20 cellular contexts compared by ENCODE assay signal in genomic region chr10:11414314-11415038, GRCh38.
"Had no signal": no experiment of that assay in that cellular context is flagged by ENCODE, and none has a peak within 500 bp of the region (broad histone marks: within the 10 kb centered on the region; RNA-seq: fewer than 3 reads in every experiment).

No MANE protein-coding gene starts in this region.

- H3K9me3 ChIP-seq: mucosa of descending colon, prostate gland, thyroid gland, upper lobe of right lung had no signal

- ATAC-seq: activated CD4-positive, CD25-positive, alpha-beta regulatory T cell treated with anti-CD3 and anti-CD28 coated beads, Interleukin-2, amount 50 U/mL, for 24 hours; activated CD8-positive, alpha-beta T cell treated with anti-CD3 and anti-CD28 coated beads, Interleukin-2, amount 10 ng/mL, durations not matched to agents 7 days and 5 days; activated T-cell treated with anti-CD3 and anti-CD28 coated beads, Interleukin-2, amount 50 U/mL, for 4 hours; esophagus mucosa; mucosa of descending colon; stimulated activated naive CD8-positive, alpha-beta T cell treated with anti-CD3 and anti-CD28 coated beads, Interleukin-15, Interleukin-2, amounts not matched to agents 100 U/mL and 50 U/mL, for 24 hours; upper lobe of right lung had no signal

- H3K4me3 ChIP-seq: mucosa of descending colon, prostate gland, right atrium auricular region, thyroid gland, upper lobe of right lung had no signal

- H3K4me1 ChIP-seq: prostate gland, thyroid gland, upper lobe of right lung had no signal

- H3K27me3 ChIP-seq: right atrium auricular region, thyroid gland, upper lobe of right lung had no signal

- DNase-seq: activated CD4-positive, alpha-beta T cell treated with anti-CD3 and anti-CD28 coated beads, Interleukin-2, amount 10 ng/mL, durations not matched to agents 7 days and 5 days; activated CD8-positive, alpha-beta memory T cell treated with anti-CD3 and anti-CD28 coated beads, Interleukin-2, amount 50 U/mL, for 4 hours; activated CD8-positive, alpha-beta T cell treated with anti-CD3 and anti-CD28 coated beads, Interleukin-2, amount 10 ng/mL, durations not matched to agents 7 days and 5 days; activated naive CD4-positive, alpha-beta T cell treated with Interleukin-2 at 50 U/mL for 16 hours; activated naive CD8-positive, alpha-beta T cell treated with anti-CD3 and anti-CD28 coated beads for 36 hours; activated T-cell treated with anti-CD3 and anti-CD28 coated beads, Interleukin-2, amount 50 U/mL, for 4 hours; effector memory CD4-positive, alpha-beta T cell; hypothalamus; left ventricle myocardium superior; mucosa of descending colon; stimulated activated CD4-positive, alpha-beta T cell treated with anti-CD3 and anti-CD28 coated beads, Interleukin-12 subunit alpha, Interleukin-12 subunit beta, amount 100 ng/mL, for 4 hours; stimulated activated CD4-positive, alpha-beta T cell treated with anti-CD3 and anti-CD28 coated beads, Interleukin-4, amount 100 ng/mL, for 4 hours; stimulated activated naive CD8-positive, alpha-beta T cell treated with anti-CD3 and anti-CD28 coated beads, Interleukin-15, Interleukin-2, amounts not matched to agents 100 U/mL and 50 U/mL, for 24 hours; thyroid gland; upper lobe of right lung had no signal

- H3K36me3 ChIP-seq: prostate gland, right atrium auricular region, thyroid gland, upper lobe of right lung had no signal

- H3K27ac ChIP-seq: prostate gland, right atrium auricular region, thyroid gland, upper lobe of right lung, VCaP had no signal
